ENCODE assay signal across 1 cellular context in the genomic region with DNA sequence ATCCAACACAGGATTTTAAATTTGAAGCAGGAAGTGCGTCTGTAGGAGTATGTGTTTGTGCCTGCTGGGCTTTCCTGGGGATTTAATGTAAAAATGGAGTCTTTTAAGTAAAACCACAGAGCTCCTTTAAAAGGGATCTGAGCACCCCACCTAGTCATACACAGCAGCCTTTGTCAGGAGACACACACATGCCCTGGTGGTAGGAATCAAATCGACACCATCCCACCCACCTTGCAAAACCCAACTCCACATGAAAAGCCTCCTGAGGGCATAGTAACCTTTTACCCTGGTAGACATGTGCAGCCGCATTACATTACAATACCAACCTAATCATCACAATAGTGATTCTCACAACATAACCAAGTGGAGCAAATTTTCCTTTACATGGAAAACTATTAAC.
TF ChIP-seq lines count a peak whose summit lies in the region.

No MANE protein-coding gene starts in this region.

TF ChIP-seq in A549, 52 proteins besides CTCF, POLR2A, EP300 and RAD21 (continued from another document):
- TF ChIP-seq, protein P1, sequence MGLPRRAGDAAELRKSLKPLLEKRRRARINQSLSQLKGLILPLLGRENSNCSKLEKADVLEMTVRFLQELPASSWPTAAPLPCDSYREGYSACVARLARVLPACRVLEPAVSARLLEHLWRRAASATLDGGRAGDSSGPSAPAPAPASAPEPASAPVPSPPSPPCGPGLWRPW (IDR thresholded peaks at IDR 0.05) = no peak
- TF ChIP-seq FOXS1 (CRISPR knock-in tag; IDR thresholded peaks at IDR 0.05) = no peak
- TF ChIP-seq, protein P2, sequence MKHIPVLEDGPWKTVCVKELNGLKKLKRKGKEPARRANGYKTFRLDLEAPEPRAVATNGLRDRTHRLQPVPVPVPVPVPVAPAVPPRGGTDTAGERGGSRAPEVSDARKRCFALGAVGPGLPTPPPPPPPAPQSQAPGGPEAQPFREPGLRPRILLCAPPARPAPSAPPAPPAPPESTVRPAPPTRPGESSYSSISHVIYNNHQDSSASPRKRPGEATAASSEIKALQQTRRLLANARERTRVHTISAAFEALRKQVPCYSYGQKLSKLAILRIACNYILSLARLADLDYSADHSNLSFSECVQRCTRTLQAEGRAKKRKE (CRISPR knock-in tag; IDR thresholded peaks at IDR 0.05; ENCODE audit: low read depth) = no peak
- TF ChIP-seq NPAS2 (CRISPR knock-in tag; IDR thresholded peaks at IDR 0.05; ENCODE audit: borderline replicate concordance) = no peak
- no peak for TF ChIP-seq HOXB5 (CRISPR knock-in tag; IDR thresholded peaks at IDR 0.05)
